Comparison of ENCODE assay signal across 1 cellular context in the genomic region with DNA sequence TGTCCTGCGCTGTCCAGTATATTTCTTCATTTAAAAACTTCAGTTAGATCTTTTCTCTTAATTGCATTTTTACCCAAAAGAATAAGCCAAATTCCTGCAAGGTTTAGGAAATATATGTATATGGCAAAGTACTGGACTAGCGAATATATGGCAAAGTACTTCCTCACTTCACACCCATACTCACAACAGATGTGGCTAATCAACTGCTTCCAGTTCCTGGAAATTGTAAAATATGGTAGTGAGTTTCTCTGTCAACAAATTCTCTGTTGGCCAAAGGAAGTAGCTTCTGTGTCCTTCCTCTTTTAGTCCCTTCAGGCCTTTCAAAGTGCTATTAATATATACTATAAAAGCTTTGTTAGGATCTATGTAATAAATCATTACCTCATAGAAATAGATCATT.
TF ChIP-seq lines count a peak whose summit lies in the region.

No MANE protein-coding gene starts in this region.

TF ChIP-seq in K562, 482 proteins besides CTCF, POLR2A, EP300 and RAD21:
- TF ChIP-seq TEAD4 (IDR thresholded peaks at IDR 0.05; ENCODE audit: low read length) (peak; percentile 52; the same call in 1 of the 2 replicates), TEAD4 (CRISPR knock-in tag; IDR thresholded peaks at IDR 0.05; ENCODE audit: borderline replicate concordance) (no peak), SPI1 (IDR thresholded peaks at IDR 0.05; ENCODE audit: borderline replicate concordance, low read depth, low read length) (peak; percentile 55; the same call in 1 of the 2 replicates), ZNF551 (CRISPR knock-in tag; IDR thresholded peaks at IDR 0.05) (no peak), RAD51 (IDR thresholded peaks at IDR 0.05; ENCODE audit: borderline replicate concordance, low read depth) (no peak), MEIS2 (IDR thresholded peaks at IDR 0.05; ENCODE audit: partially characterized antibody) (peak; percentile 69), HDAC3 (IDR thresholded peaks at IDR 0.05; ENCODE audit: borderline replicate concordance, partially characterized antibody) (no peak), ETV6 (IDR thresholded peaks at IDR 0.05; ENCODE audit: borderline replicate concordance in 1 of 2, low read depth in 2 of 2, low read length in 1 of 2) (peak in 1 of 2 experiments; percentile 85; a peak in 2 of 4 replicates), ETV6 (CRISPR knock-in tag; IDR thresholded peaks at IDR 0.05; ENCODE audit: borderline replicate concordance) (no peak), TCF3 (CRISPR knock-in tag; IDR thresholded peaks at IDR 0.05) (peak; percentile 47; the same call in 1 of the 2 replicates), GABPA (tag; conservative IDR thresholded peaks at IDR 0.05; ENCODE audit: low read depth) (peak; percentile 32; the same call in 1 of the 2 replicates), STAT5A (IDR thresholded peaks at IDR 0.05; ENCODE audit: borderline replicate concordance, low read length) (0 out of 2 replicates have a peak, but pooled peaks have one; percentile 14), GATAD2B (IDR thresholded peaks at IDR 0.05; ENCODE audit: borderline replicate concordance) (no peak)
- TF ChIP-seq, protein P1, sequence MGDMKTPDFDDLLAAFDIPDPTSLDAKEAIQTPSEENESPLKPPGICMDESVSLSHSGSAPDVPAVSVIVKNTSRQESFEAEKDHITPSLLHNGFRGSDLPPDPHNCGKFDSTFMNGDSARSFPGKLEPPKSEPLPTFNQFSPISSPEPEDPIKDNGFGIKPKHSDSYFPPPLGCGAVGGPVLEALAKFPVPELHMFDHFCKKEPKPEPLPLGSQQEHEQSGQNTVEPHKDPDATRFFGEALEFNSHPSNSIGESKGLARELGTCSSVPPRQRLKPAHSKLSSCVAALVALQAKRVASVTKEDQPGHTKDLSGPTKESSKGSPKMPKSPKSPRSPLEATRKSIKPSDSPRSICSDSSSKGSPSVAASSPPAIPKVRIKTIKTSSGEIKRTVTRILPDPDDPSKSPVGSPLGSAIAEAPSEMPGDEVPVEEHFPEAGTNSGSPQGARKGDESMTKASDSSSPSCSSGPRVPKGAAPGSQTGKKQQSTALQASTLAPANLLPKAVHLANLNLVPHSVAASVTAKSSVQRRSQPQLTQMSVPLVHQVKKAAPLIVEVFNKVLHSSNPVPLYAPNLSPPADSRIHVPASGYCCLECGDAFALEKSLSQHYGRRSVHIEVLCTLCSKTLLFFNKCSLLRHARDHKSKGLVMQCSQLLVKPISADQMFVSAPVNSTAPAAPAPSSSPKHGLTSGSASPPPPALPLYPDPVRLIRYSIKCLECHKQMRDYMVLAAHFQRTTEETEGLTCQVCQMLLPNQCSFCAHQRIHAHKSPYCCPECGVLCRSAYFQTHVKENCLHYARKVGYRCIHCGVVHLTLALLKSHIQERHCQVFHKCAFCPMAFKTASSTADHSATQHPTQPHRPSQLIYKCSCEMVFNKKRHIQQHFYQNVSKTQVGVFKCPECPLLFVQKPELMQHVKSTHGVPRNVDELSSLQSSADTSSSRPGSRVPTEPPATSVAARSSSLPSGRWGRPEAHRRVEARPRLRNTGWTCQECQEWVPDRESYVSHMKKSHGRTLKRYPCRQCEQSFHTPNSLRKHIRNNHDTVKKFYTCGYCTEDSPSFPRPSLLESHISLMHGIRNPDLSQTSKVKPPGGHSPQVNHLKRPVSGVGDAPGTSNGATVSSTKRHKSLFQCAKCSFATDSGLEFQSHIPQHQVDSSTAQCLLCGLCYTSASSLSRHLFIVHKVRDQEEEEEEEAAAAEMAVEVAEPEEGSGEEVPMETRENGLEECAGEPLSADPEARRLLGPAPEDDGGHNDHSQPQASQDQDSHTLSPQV (IDR thresholded peaks at IDR 0.05), result peak; percentile 39; the same call in 1 of the 2 replicates
- TF ChIP-seq, protein P2, sequence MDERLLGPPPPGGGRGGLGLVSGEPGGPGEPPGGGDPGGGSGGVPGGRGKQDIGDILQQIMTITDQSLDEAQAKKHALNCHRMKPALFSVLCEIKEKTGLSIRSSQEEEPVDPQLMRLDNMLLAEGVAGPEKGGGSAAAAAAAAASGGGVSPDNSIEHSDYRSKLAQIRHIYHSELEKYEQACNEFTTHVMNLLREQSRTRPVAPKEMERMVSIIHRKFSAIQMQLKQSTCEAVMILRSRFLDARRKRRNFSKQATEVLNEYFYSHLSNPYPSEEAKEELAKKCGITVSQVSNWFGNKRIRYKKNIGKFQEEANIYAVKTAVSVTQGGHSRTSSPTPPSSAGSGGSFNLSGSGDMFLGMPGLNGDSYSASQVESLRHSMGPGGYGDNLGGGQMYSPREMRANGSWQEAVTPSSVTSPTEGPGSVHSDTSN (CRISPR knock-in tag; IDR thresholded peaks at IDR 0.05; ENCODE audit: low read depth), result no peak
- TF ChIP-seq, protein P2 (tag; conservative IDR thresholded peaks at IDR 0.05; ENCODE audit: low read depth), result peak; percentile 43; the same call in 1 of the 2 replicates
